ENCODE assay signal across 8 cellular contexts in genomic region chr12:112380663-112381420, GRCh38.
DNase-seq lines count a peak whose midpoint lies in the region; ATAC-seq and TF ChIP-seq lines count a peak whose summit lies in the region.

No MANE protein-coding gene starts in this region.

- peaks cover 55% of the 10 kb centered on the region for H3K79me2 ChIP-seq in OCI-LY1 (ENCODE audit: insufficient read depth, low read length)

- H3K4me3 ChIP-seq in OCI-LY1 (ENCODE audit: low read depth, low read length, poor library complexity, severe bottlenecking) (peak overlapping the region; percentile 98), muscle layer of colon (ENCODE audit: low read depth in 1 of 2, low read length in 2 of 2) (peak overlapping the region; percentile 85 to 95)

- no peaks in the 10 kb centered on the region for H4K20me1 ChIP-seq in OCI-LY1 (ENCODE audit: insufficient read depth, low read length)

- peak overlapping the region; percentile 90 to 98 for H3K4me3 Mint-ChIP-seq in effector memory CD8-positive, alpha-beta T cell

- no peaks in the 10 kb centered on the region for H3F3A ChIP-seq in OCI-LY1 (ENCODE audit: insufficient read depth, low read length)

- H3K9ac ChIP-seq in OCI-LY1 (ENCODE audit: low read length) (peak overlapping the region; percentile 96), muscle layer of colon (ENCODE audit: low read length) (peak overlapping the region; percentile 58)

- H3K4me1 ChIP-seq in OCI-LY1 (ENCODE audit: insufficient read depth, low read length, severe bottlenecking) (peaks cover 18% of the 10 kb centered on the region), muscle layer of colon (ENCODE audit: insufficient read depth, low read length) (peaks cover 8% of the 10 kb centered on the region)

- H3K9me3 Mint-ChIP-seq in effector memory CD8-positive, alpha-beta T cell, result no peaks in the 10 kb centered on the region

- H3K27me3 ChIP-seq in OCI-LY1 (ENCODE audit: insufficient read depth, low read length), result no peaks in the 10 kb centered on the region
- H3K27me3 ChIP-seq in muscle layer of colon (ENCODE audit: control insufficient read depth in 1 of 2, insufficient read depth in 2 of 2, low read length in 2 of 2), result no peaks in the 10 kb centered on the region

- peak overlapping the region; percentile 81 to 90 for H3K27ac Mint-ChIP-seq in effector memory CD8-positive, alpha-beta T cell

- no peak overlapping the region for H2AFZ ChIP-seq in OCI-LY1 (ENCODE audit: low read length)

- H3K36me3 ChIP-seq in OCI-LY1 (ENCODE audit: insufficient read depth, low read length) (no peaks in the 10 kb centered on the region), muscle layer of colon (ENCODE audit: insufficient read depth, low read length) (no peaks in the 10 kb centered on the region)

- peak overlapping the region; percentile 98 for H3K4me2 ChIP-seq in OCI-LY1 (ENCODE audit: low read length)

- H3K27ac ChIP-seq in OCI-LY1 (ENCODE audit: low read depth, low read length, poor library complexity, severe bottlenecking) (peak overlapping the region; percentile 88), muscle layer of colon (ENCODE audit: low read depth, low read length) (peak overlapping the region; percentile 61)

- H3K4me1 Mint-ChIP-seq in effector memory CD8-positive, alpha-beta T cell (ENCODE audit: low read depth in 2 of 2), result peaks cover 28% of the 10 kb centered on the region in 2 donors

- H3K36me3 Mint-ChIP-seq in effector memory CD8-positive, alpha-beta T cell (ENCODE audit: insufficient read depth), result peaks cover 10% of the 10 kb centered on the region

- no peak for ATAC-seq in effector memory CD8-positive, alpha-beta T cell (replicated peaks)
- ATAC-seq in HG03354 (IDR thresholded peaks at IDR 0.05; ENCODE audit: poor library complexity, severe bottlenecking, unreplicated experiment) (no peak), GM21515 (IDR thresholded peaks at IDR 0.05; ENCODE audit: unreplicated experiment) (no peak)

- no peaks in the 10 kb centered on the region for H3K9me2 ChIP-seq in OCI-LY1 (ENCODE audit: low read depth, low read length)

- H3K27me3 Mint-ChIP-seq in effector memory CD8-positive, alpha-beta T cell, result no peaks in the 10 kb centered on the region

- H3K9me3 ChIP-seq in OCI-LY1 (ENCODE audit: low read length) (no peaks in the 10 kb centered on the region), muscle layer of colon (ENCODE audit: low read length) (no peaks in the 10 kb centered on the region)

- peak in 2 of 3 experiments; percentile 75 to 80 for DNase-seq in NCI-H1417 (lab: John Stamatoyannopoulos, UW)
- DNase-seq in NCI-H1417 treated with DMSO at 0.1 percent for 48 hours (lab: John Stamatoyannopoulos, UW), result no peak
- DNase-seq in effector memory CD8-positive, alpha-beta T cell, result peak in 1 of 3 experiments; percentile 3
- DNase-seq in GM19240 (ENCODE audit: insufficient read length, low spot score), result no peak

- TF ChIP-seq CTCF in OCI-LY1 (IDR thresholded peaks at IDR 0.05; ENCODE audit: low read length), result no peak

Comparison
In these comparisons a context has a peak if more than half of its experiments do, and no peak if none do; other contexts are left out.
1. DNase-seq: peak in NCI-H1417 (2 of 3); none in NCI-H1417 treated with DMSO at 0.1 percent for 48 hours (single experiment) and GM19240 (single experiment).